In the genomic region with DNA sequence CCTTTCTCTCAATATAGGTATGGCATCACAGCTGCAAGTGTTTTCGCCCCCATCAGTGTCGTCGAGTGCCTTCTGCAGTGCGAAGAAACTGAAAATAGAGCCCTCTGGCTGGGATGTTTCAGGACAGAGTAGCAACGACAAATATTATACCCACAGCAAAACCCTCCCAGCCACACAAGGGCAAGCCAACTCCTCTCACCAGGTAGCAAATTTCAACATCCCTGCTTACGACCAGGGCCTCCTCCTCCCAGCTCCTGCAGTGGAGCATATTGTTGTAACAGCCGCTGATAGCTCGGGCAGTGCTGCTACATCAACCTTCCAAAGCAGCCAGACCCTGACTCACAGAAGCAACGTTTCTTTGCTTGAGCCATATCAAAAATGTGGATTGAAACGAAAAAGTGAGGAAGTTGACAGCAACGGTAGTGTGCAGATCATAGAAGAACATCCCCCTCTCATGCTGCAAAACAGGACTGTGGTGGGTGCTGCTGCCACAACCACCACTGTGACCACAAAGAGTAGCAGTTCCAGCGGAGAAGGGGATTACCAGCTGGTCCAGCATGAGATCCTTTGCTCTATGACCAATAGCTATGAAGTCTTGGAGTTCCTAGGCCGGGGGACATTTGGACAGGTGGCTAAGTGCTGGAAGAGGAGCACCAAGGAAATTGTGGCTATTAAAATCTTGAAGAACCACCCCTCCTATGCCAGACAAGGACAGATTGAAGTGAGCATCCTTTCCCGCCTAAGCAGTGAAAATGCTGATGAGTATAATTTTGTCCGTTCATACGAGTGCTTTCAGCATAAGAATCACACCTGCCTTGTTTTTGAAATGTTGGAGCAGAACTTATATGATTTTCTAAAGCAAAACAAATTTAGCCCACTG, we compare ENCODE assay signal across 8 cellular contexts. TPM values are rescaled to one million over a fixed set of nuclear protein-coding genes. Genes with fewer than 3 reads are reported as not detected.
DNase-seq lines count a peak whose midpoint lies in the region; ATAC-seq and TF ChIP-seq lines count a peak whose summit lies in the region.

No MANE protein-coding gene starts in this region.

- H3K9me3 Mint-ChIP-seq in central memory CD8-positive, alpha-beta T cell = no peaks in the 10 kb centered on the region

- H3K4me3 Mint-ChIP-seq in central memory CD8-positive, alpha-beta T cell = peak overlapping the region; percentile 74

- intact Hi-C loops in testis (cut with DNase I; ENCODE audit: low total_unique reads) = no loop called here

- DNase-seq in activated T-cell treated with anti-CD3 and anti-CD28 coated beads for 24 hours (ENCODE audit: low read depth) = peak; percentile 23
- no peak for DNase-seq in activated T-cell treated with anti-CD3 and anti-CD28 coated beads for 4 hours
- DNase-seq in SIG-M5 treated with dmso at 0.1 percent for 504 hours (lab: John Stamatoyannopoulos, UW; ENCODE audit: unreplicated experiment) = peak; percentile 93
- DNase-seq in central memory CD8-positive, alpha-beta T cell (ENCODE audit: low spot score in 2 of 2) = peak in 1 of 2 donors; percentile 30
- DNase-seq in testis = no peak
- DNase-seq in GM19238 (ENCODE audit: insufficient read length, low spot score) = no peak

- TF ChIP-seq CTCF in testis (IDR thresholded peaks at IDR 0.05) = no peak

- H3K27me3 Mint-ChIP-seq in central memory CD8-positive, alpha-beta T cell = no peaks in the 10 kb centered on the region

- WGBS in testis, 2 donors = 65 to 81% methylated on average over 16 of the region's 16 CpGs

- peaks cover 46% of the 10 kb centered on the region for H3K36me3 Mint-ChIP-seq in central memory CD8-positive, alpha-beta T cell (ENCODE audit: insufficient read depth)

- H3K4me3 ChIP-seq in testis = no peak overlapping the region

- peak; percentile 49 for ATAC-seq in central memory CD8-positive, alpha-beta T cell (replicated peaks; ENCODE audit: extremely low read depth, poor library complexity, severe bottlenecking)
- ATAC-seq in HG03521 (IDR thresholded peaks at IDR 0.05; ENCODE audit: unreplicated experiment) (no peak), HG03135 (IDR thresholded peaks at IDR 0.05; ENCODE audit: unreplicated experiment) (no peak)

- H3K27ac Mint-ChIP-seq in central memory CD8-positive, alpha-beta T cell (ENCODE audit: low read depth) = peak overlapping the region; percentile 71

- peaks cover 74% of the 10 kb centered on the region for H3K4me1 Mint-ChIP-seq in central memory CD8-positive, alpha-beta T cell

- H3K9me3 ChIP-seq in testis = no peaks in the 10 kb centered on the region

- no peaks in the 10 kb centered on the region for H3K27me3 ChIP-seq in testis

- peaks cover 18% of the 10 kb centered on the region for H3K4me1 ChIP-seq in testis

- TF ChIP-seq POLR2A in testis (IDR thresholded peaks at IDR 0.05) = no peak

- H3K27ac ChIP-seq in testis = peak overlapping the region; percentile 10 to 73

- no peaks in the 10 kb centered on the region for H3K36me3 ChIP-seq in testis (ENCODE audit: low read depth, missing control alignments)

RNA-seq across cellular contexts. Expression of gene HIPK1, which starts 11.5 kb away (rescaled TPM):
- 100 to 1,000 TPM; 102 to 128 TPM for total RNA-seq in testis
- polyA plus RNA-seq in testis (ENCODE audit: insufficient read depth, low read depth, low replicate concordance) = 116 TPM

RNA-seq across cellular contexts. Expression of gene DCLRE1B, which starts 35.5 kb away (rescaled TPM):
- total RNA-seq in testis = 1 to 10 TPM; 7.7 to 8.3 TPM
- polyA plus RNA-seq in testis (ENCODE audit: insufficient read depth, low read depth, low replicate concordance) = 6.7 TPM

RNA-seq across cellular contexts. Expression of gene AP4B1, which starts 36.0 kb away (rescaled TPM):
- 10 to 100 TPM; 23.4 to 49.6 TPM for total RNA-seq in testis
- 28.2 TPM for polyA plus RNA-seq in testis (ENCODE audit: insufficient read depth, low read depth, low replicate concordance)

RNA-seq across cellular contexts. Expression of gene OLFML3, which starts 38.7 kb away (rescaled TPM):
- 1 to 10 TPM; 4.6 to 8.5 TPM for total RNA-seq in testis
- 51.7 TPM for polyA plus RNA-seq in testis (ENCODE audit: insufficient read depth, low read depth, low replicate concordance)

RNA-seq across cellular contexts. Expression of gene BCL2L15, which starts 53.2 kb away (rescaled TPM):
- total RNA-seq in testis = under 1 TPM; 0.68 to 0.87 TPM
- polyA plus RNA-seq in testis (ENCODE audit: insufficient read depth, low read depth, low replicate concordance) = 2.3 TPM

Comparison
In these comparisons a context has a peak if more than half of its experiments do, and no peak if none do; other contexts are left out.
1. DNase-seq: peak in activated T-cell treated with anti-CD3 and anti-CD28 coated beads for 24 hours (single experiment) and SIG-M5 treated with dmso at 0.1 percent for 504 hours (single experiment); none in activated T-cell treated with anti-CD3 and anti-CD28 coated beads for 4 hours (single experiment), testis (single experiment) and GM19238 (single experiment).